In the genomic region with DNA sequence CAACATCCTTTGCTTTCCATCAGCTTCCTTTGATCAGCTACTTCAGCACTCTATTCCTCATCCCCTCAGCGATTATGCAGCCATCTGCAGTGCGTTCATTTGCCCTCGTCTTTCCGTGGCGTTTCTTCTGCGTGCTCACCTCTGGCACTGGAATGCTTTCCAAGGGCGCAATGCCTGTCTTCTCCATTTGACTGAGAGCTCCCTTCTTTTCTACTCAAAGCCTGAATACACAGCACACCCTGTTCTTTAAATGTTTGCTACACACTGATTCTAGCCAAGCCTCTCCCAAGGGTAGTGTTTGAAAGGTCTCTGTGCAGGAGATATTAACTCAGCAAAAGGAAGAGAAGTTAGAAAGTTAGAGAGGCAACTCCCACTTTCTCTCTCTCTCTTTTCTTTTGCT, we compare ENCODE assay signal across 1 cellular context.
TF ChIP-seq lines count a peak whose summit lies in the region.

No MANE protein-coding gene starts in this region.

TF ChIP-seq in K562, 482 proteins besides CTCF, POLR2A, EP300 and RAD21:
- no peak for TF ChIP-seq ZFP36 (IDR thresholded peaks at IDR 0.05; ENCODE audit: low read depth, low read length, partially characterized antibody)
- TF ChIP-seq, protein P1, sequence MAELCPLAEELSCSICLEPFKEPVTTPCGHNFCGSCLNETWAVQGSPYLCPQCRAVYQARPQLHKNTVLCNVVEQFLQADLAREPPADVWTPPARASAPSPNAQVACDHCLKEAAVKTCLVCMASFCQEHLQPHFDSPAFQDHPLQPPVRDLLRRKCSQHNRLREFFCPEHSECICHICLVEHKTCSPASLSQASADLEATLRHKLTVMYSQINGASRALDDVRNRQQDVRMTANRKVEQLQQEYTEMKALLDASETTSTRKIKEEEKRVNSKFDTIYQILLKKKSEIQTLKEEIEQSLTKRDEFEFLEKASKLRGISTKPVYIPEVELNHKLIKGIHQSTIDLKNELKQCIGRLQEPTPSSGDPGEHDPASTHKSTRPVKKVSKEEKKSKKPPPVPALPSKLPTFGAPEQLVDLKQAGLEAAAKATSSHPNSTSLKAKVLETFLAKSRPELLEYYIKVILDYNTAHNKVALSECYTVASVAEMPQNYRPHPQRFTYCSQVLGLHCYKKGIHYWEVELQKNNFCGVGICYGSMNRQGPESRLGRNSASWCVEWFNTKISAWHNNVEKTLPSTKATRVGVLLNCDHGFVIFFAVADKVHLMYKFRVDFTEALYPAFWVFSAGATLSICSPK (IDR thresholded peaks at IDR 0.05; ENCODE audit: borderline replicate concordance), result no peak
- TF ChIP-seq E2F3 (CRISPR knock-in tag; IDR thresholded peaks at IDR 0.05), result no peak
- TF ChIP-seq NELFE (IDR thresholded peaks at IDR 0.05; ENCODE audit: insufficient read depth, insufficient read length), result no peak
- no peak for TF ChIP-seq TCF3 (CRISPR knock-in tag; IDR thresholded peaks at IDR 0.05)
- TF ChIP-seq, protein P2, sequence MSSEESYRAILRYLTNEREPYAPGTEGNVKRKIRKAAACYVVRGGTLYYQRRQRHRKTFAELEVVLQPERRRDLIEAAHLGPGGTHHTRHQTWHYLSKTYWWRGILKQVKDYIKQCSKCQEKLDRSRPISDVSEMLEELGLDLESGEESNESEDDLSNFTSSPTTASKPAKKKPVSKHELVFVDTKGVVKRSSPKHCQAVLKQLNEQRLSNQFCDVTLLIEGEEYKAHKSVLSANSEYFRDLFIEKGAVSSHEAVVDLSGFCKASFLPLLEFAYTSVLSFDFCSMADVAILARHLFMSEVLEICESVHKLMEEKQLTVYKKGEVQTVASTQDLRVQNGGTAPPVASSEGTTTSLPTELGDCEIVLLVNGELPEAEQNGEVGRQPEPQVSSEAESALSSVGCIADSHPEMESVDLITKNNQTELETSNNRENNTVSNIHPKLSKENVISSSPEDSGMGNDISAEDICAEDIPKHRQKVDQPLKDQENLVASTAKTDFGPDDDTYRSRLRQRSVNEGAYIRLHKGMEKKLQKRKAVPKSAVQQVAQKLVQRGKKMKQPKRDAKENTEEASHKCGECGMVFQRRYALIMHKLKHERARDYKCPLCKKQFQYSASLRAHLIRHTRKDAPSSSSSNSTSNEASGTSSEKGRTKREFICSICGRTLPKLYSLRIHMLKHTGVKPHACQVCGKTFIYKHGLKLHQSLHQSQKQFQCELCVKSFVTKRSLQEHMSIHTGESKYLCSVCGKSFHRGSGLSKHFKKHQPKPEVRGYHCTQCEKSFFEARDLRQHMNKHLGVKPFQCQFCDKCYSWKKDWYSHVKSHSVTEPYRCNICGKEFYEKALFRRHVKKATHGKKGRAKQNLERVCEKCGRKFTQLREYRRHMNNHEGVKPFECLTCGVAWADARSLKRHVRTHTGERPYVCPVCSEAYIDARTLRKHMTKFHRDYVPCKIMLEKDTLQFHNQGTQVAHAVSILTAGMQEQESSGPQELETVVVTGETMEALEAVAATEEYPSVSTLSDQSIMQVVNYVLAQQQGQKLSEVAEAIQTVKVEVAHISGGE (CRISPR knock-in tag; IDR thresholded peaks at IDR 0.05), result no peak
- no peak for TF ChIP-seq LARP7 (IDR thresholded peaks at IDR 0.05)
- TF ChIP-seq, protein P3, sequence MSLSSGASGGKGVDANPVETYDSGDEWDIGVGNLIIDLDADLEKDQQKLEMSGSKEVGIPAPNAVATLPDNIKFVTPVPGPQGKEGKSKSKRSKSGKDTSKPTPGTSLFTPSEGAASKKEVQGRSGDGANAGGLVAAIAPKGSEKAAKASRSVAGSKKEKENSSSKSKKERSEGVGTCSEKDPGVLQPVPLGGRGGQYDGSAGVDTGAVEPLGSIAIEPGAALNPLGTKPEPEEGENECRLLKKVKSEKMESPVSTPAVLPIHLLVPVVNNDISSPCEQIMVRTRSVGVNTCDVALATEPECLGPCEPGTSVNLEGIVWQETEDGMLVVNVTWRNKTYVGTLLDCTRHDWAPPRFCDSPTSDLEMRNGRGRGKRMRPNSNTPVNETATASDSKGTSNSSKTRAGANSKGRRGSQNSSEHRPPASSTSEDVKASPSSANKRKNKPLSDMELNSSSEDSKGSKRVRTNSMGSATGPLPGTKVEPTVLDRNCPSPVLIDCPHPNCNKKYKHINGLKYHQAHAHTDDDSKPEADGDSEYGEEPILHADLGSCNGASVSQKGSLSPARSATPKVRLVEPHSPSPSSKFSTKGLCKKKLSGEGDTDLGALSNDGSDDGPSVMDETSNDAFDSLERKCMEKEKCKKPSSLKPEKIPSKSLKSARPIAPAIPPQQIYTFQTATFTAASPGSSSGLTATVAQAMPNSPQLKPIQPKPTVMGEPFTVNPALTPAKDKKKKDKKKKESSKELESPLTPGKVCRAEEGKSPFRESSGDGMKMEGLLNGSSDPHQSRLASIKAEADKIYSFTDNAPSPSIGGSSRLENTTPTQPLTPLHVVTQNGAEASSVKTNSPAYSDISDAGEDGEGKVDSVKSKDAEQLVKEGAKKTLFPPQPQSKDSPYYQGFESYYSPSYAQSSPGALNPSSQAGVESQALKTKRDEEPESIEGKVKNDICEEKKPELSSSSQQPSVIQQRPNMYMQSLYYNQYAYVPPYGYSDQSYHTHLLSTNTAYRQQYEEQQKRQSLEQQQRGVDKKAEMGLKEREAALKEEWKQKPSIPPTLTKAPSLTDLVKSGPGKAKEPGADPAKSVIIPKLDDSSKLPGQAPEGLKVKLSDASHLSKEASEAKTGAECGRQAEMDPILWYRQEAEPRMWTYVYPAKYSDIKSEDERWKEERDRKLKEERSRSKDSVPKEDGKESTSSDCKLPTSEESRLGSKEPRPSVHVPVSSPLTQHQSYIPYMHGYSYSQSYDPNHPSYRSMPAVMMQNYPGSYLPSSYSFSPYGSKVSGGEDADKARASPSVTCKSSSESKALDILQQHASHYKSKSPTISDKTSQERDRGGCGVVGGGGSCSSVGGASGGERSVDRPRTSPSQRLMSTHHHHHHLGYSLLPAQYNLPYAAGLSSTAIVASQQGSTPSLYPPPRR (CRISPR knock-in tag; IDR thresholded peaks at IDR 0.05; ENCODE audit: borderline replicate concordance), result no peak
- TF ChIP-seq, protein P4, sequence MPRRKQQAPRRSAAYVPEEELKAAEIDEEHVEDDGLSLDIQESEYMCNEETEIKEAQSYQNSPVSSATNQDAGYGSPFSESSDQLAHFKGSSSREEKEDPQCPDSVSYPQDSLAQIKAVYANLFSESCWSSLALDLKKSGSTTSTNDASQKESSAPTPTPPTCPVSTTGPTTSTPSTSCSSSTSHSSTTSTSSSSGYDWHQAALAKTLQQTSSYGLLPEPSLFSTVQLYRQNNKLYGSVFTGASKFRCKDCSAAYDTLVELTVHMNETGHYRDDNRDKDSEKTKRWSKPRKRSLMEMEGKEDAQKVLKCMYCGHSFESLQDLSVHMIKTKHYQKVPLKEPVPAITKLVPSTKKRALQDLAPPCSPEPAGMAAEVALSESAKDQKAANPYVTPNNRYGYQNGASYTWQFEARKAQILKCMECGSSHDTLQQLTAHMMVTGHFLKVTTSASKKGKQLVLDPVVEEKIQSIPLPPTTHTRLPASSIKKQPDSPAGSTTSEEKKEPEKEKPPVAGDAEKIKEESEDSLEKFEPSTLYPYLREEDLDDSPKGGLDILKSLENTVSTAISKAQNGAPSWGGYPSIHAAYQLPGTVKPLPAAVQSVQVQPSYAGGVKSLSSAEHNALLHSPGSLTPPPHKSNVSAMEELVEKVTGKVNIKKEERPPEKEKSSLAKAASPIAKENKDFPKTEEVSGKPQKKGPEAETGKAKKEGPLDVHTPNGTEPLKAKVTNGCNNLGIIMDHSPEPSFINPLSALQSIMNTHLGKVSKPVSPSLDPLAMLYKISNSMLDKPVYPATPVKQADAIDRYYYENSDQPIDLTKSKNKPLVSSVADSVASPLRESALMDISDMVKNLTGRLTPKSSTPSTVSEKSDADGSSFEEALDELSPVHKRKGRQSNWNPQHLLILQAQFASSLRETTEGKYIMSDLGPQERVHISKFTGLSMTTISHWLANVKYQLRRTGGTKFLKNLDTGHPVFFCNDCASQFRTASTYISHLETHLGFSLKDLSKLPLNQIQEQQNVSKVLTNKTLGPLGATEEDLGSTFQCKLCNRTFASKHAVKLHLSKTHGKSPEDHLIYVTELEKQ (CRISPR knock-in tag; IDR thresholded peaks at IDR 0.05), result no peak
- no peak for TF ChIP-seq RBFOX2 (IDR thresholded peaks at IDR 0.05; ENCODE audit: low read depth, low read length)
- TF ChIP-seq HLTF (IDR thresholded peaks at IDR 0.05), result no peak
- no peak for TF ChIP-seq MEF2D (tag; conservative IDR thresholded peaks at IDR 0.05; ENCODE audit: low read depth)
- no peak for TF ChIP-seq GABPB1 (CRISPR knock-in tag; IDR thresholded peaks at IDR 0.05)
- TF ChIP-seq ZNF586 (CRISPR knock-in tag; conservative IDR thresholded peaks at IDR 0.05), result no peak
- no peak for TF ChIP-seq LCOR (CRISPR knock-in tag; IDR thresholded peaks at IDR 0.05)
- no peak for TF ChIP-seq ZNF174 (CRISPR knock-in tag; IDR thresholded peaks at IDR 0.05)
